Comparison of ENCODE assay signal across 8 cellular contexts in genomic region chr17:34980681-34981537, GRCh38. TPM values are rescaled to one million over a fixed set of nuclear protein-coding genes. Genes with fewer than 3 reads are reported as not detected.
DNase-seq lines count a peak whose midpoint lies in the region; ATAC-seq, FAIRE-seq and TF ChIP-seq lines count a peak whose summit lies in the region.

No MANE protein-coding gene starts in this region.

- DNase-seq in C1 segment of cervical spinal cord (lab: John Stamatoyannopoulos, UW) (peak in 11 of 14 donors; percentile 56 to 96 (median 68)), NCI-H524 (lab: John Stamatoyannopoulos, UW) (peak; percentile 43 to 62), H1 (ENCODE audit: low read depth in 1 of 2, low spot score in 2 of 2) (peak in 1 of 2 experiments; percentile 72)
- peak; percentile 81 for DNase-seq in activated CD4-positive, alpha-beta memory T cell treated with anti-CD3 and anti-CD28 coated beads, Interleukin-2, amount 10 ng/mL, durations not matched to agents 7 days and 5 days
- peak; percentile 40 for DNase-seq in stimulated activated CD8-positive, alpha-beta memory T cell treated with anti-CD3 and anti-CD28 coated beads, Interleukin-15, amount 100 ng/mL, for 24 hours (ENCODE audit: low read depth)

- no peaks in the 10 kb centered on the region for H3K27me3 Mint-ChIP-seq in activated CD4-positive, alpha-beta memory T cell treated with anti-CD3 and anti-CD28 coated beads, Interleukin-2, amount 10 ng/mL, durations not matched to agents 7 days and 5 days

- H3K56ac ChIP-seq in H1 (replicated peaks; ENCODE audit: insufficient read length, low read depth, low read length) = peak overlapping the region; percentile 56

- peak overlapping the region; percentile 51 for H4K91ac ChIP-seq in H1 (replicated peaks; ENCODE audit: insufficient read length, low read length)

- ATAC-seq in GM19035 (IDR thresholded peaks at IDR 0.05; ENCODE audit: unreplicated experiment) = peak; percentile 77
- peak; percentile 84 for ATAC-seq in HG03280 (IDR thresholded peaks at IDR 0.05; ENCODE audit: unreplicated experiment)

- H3K23ac ChIP-seq in H1 (ENCODE audit: insufficient read length) = no peak overlapping the region

- POLR2A ChIA-PET in activated CD4-positive, alpha-beta memory T cell treated with anti-CD3 and anti-CD28 coated beads, Interleukin-2, amount 10 ng/mL, durations not matched to agents 7 days and 5 days (lab: Charles Lee) = interaction anchor here (0.6 to 5.2 kb wide), 28 partner anchors 9 to 556 kb away, joined by 3 to 33 read pairs (median 5); partner anchors contain the start of genes CCT6B, RAD51D, RFFL and ZNF830
- POLR2A ChIA-PET in H1 (lab: Charles Lee; ENCODE audit: partially characterized antibody) = interaction anchor here (0.6 to 4.9 kb wide), 25 partner anchors 11 to 376 kb away, joined by 3 to 44 read pairs (median 6); partner anchors contain the start of genes CCT6B, FNDC8, RAD51D and RFFL

- H2AFZ ChIP-seq in H1 (ENCODE audit: low read length) = no peak overlapping the region

- H3K4me3 ChIP-seq in H1 (ENCODE audit: extremely low read depth in 1 of 4, insufficient read depth in 2 of 4, low read depth in 3 of 4, low read length in 4 of 4) (peak overlapping the region; percentile 72 to 98 (median 76)), mesodermal cell (ENCODE audit: extremely low read depth, insufficient read depth, low read length, poor library complexity, severe bottlenecking) (peak overlapping the region; percentile 84)

- H3K18ac ChIP-seq in H1 (ENCODE audit: extremely low read depth, low read length) = no peak overlapping the region

- no peak; a peak in 1 of 4 replicates for TF ChIP-seq RAD21 in H1 (IDR thresholded peaks at IDR 0.05 in 1 of 2, conservative IDR thresholded peaks at IDR 0.05 in 1 of 2; ENCODE audit: low read depth in 2 of 2, low read length in 2 of 2)

- H3K23me2 ChIP-seq in H1 (ENCODE audit: low read depth, low read length) = no peaks in the 10 kb centered on the region; the same call in 1 of the 2 replicates

- peak overlapping the region; percentile 94 for H4K8ac ChIP-seq in H1 (ENCODE audit: extremely low read depth, insufficient read depth, low read length)

- no peak overlapping the region for H2AK5ac ChIP-seq in H1 (ENCODE audit: low read depth, low read length)

- H3K4ac ChIP-seq in H1 (replicated peaks; ENCODE audit: insufficient read length, low read depth, low read length) = no peak overlapping the region

- no peak overlapping the region for H2BK12ac ChIP-seq in H1 (ENCODE audit: low read depth, low read length)

- 2% methylated on average over 43 of the region's 69 CpGs; no CpG with 5 or more reads in 1 of the 2 experiments for WGBS in H1 (ENCODE audit: extremely low coverage in 1 of 2, insufficient coverage in 1 of 2, insufficient read length in 1 of 2, insufficient replicate concordance in 2 of 2, low coverage in 1 of 2, low lambda C conversion rate in 2 of 2, missing lambda C conversion rate in 1 of 2), 2 experiments
- 0 to 1% methylated on average over 33 to 59 of the region's 69 CpGs for WGBS in mesodermal cell (ENCODE audit: insufficient coverage in 2 of 2), 2 experiments

- H2BK15ac ChIP-seq in H1 (ENCODE audit: low read length) = no peak overlapping the region

- H3K9me3 ChIP-seq in H1 (ENCODE audit: insufficient read depth in 2 of 2, low read depth in 1 of 2, low read length in 1 of 2) (no peaks in the 10 kb centered on the region), mesodermal cell (ENCODE audit: control insufficient read depth, low read length) (no peaks in the 10 kb centered on the region)

- H3K4me2 ChIP-seq in H1 (ENCODE audit: insufficient read depth in 1 of 2, low read depth in 2 of 2, low read length in 2 of 2) = peak overlapping the region; percentile 67 to 90

- TF ChIP-seq EP300 in H1 (IDR thresholded peaks at IDR 0.05; ENCODE audit: borderline replicate concordance in 1 of 2, low read depth in 2 of 2, low read length in 2 of 2) = no peak

- peak; percentile 45 to 80 for TF ChIP-seq POLR2A in H1 (IDR thresholded peaks at IDR 0.05; ENCODE audit: control extremely low read depth in 1 of 2, low read depth in 2 of 2, low read length in 2 of 2)

- peaks cover 54% of the 10 kb centered on the region for H3K4me1 Mint-ChIP-seq in activated CD4-positive, alpha-beta memory T cell treated with anti-CD3 and anti-CD28 coated beads, Interleukin-2, amount 10 ng/mL, durations not matched to agents 7 days and 5 days

- H3K36me3 Mint-ChIP-seq in activated CD4-positive, alpha-beta memory T cell treated with anti-CD3 and anti-CD28 coated beads, Interleukin-2, amount 10 ng/mL, durations not matched to agents 7 days and 5 days (ENCODE audit: low read depth) = peaks cover 4% of the 10 kb centered on the region

- peaks cover 3 to 48% of the 10 kb centered on the region in 2 experiments for H3K79me2 ChIP-seq in H1 (ENCODE audit: control insufficient read depth in 1 of 2, insufficient read depth in 2 of 2, low read length in 2 of 2)

- peak; percentile 19 to 26 (median 24); a peak in 3 of 4 replicates for TF ChIP-seq CTCF in H1 (IDR thresholded peaks at IDR 0.05; ENCODE audit: control extremely low read depth in 1 of 3, insufficient read depth in 1 of 3, low read depth in 1 of 3, low read length in 3 of 3)

- H3K79me1 ChIP-seq in H1 (ENCODE audit: low read depth, low read length) = peaks cover 5% of the 10 kb centered on the region; the same call in 1 of the 2 replicates

- H4K20me1 ChIP-seq in H1 (replicated peaks in 1 of 2; ENCODE audit: control insufficient read depth in 1 of 2, insufficient read depth in 2 of 2, low read length in 2 of 2) = peaks cover 1 to 2% of the 10 kb centered on the region in 2 experiments

- H3K27ac ChIP-seq in H1 (ENCODE audit: low read depth, low read length) (peak overlapping the region; percentile 91), mesodermal cell (ENCODE audit: low read depth, low read length, severe bottlenecking) (peak overlapping the region; percentile 98)

- FAIRE-seq in H1 (lab: Jason Lieb, UNC) = peak; percentile 36

- H3K4me3 Mint-ChIP-seq in activated CD4-positive, alpha-beta memory T cell treated with anti-CD3 and anti-CD28 coated beads, Interleukin-2, amount 10 ng/mL, durations not matched to agents 7 days and 5 days = peak overlapping the region; percentile 79

- H3K9me3 Mint-ChIP-seq in activated CD4-positive, alpha-beta memory T cell treated with anti-CD3 and anti-CD28 coated beads, Interleukin-2, amount 10 ng/mL, durations not matched to agents 7 days and 5 days = no peaks in the 10 kb centered on the region

- H4K5ac ChIP-seq in H1 (ENCODE audit: insufficient read length, low read depth, low read length) = peak overlapping the region; percentile 90

- CTCF ChIA-PET in activated CD4-positive, alpha-beta memory T cell treated with anti-CD3 and anti-CD28 coated beads, Interleukin-2, amount 10 ng/mL, durations not matched to agents 7 days and 5 days (lab: Charles Lee) = interaction anchor here (0.8 to 3.9 kb wide), 10 partner anchors 10 to 438 kb away, joined by 3 to 18 read pairs (median 4); partner anchors contain the start of genes CCT6B, RAD51D and ZNF830
- CTCF ChIA-PET in H1 (lab: Charles Lee; ENCODE audit: partially characterized antibody) = interaction anchor here (0.6 to 1.6 kb wide), 4 partner anchors 9 to 451 kb away, joined by 3 to 8 read pairs (median 4); partner anchors contain the start of gene RAD51D

- no peak overlapping the region for H2BK120ac ChIP-seq in H1 (replicated peaks; ENCODE audit: low read depth, low read length)

- 0 out of 2 replicates have a peak overlapping the region, but pooled peaks have one; percentile 57 for H2BK5ac ChIP-seq in H1 (ENCODE audit: low read depth, low read length)

- peak overlapping the region; percentile 57 to 98 (median 94) for H3K9ac ChIP-seq in H1 (replicated peaks in 1 of 4; ENCODE audit: extremely low read depth in 1 of 4, low read depth in 3 of 4, low read length in 3 of 4)

- peaks cover 0 to 6% (median 4%) of the 10 kb centered on the region in 4 experiments; a peak in 4 of 7 replicates for H3K4me1 ChIP-seq in H1 (replicated peaks in 1 of 4; ENCODE audit: control insufficient read depth in 3 of 4, insufficient read depth in 4 of 4, low read length in 3 of 4)
- no peaks in the 10 kb centered on the region for H3K4me1 ChIP-seq in mesodermal cell (ENCODE audit: control insufficient read depth, insufficient read depth, low read length, poor library complexity, severe bottlenecking)

- no peak overlapping the region for H2BK20ac ChIP-seq in H1 (ENCODE audit: low read length)

- peak overlapping the region; percentile 93 for H3K27ac Mint-ChIP-seq in activated CD4-positive, alpha-beta memory T cell treated with anti-CD3 and anti-CD28 coated beads, Interleukin-2, amount 10 ng/mL, durations not matched to agents 7 days and 5 days

- no peak overlapping the region for H3K14ac ChIP-seq in H1 (ENCODE audit: insufficient read length)

- H3K36me3 ChIP-seq in H1 (ENCODE audit: control insufficient read depth in 2 of 4, insufficient read depth in 4 of 4, low read length in 3 of 4) (peaks cover 0 to 25% (median 6%) of the 10 kb centered on the region in 4 experiments; a peak in 6 of 8 replicates), mesodermal cell (ENCODE audit: control insufficient read depth, insufficient read depth, low read length) (peaks cover 30% of the 10 kb centered on the region)

- no peaks in the 10 kb centered on the region for H3K27me3 ChIP-seq in H1 (replicated peaks in 1 of 4; ENCODE audit: control insufficient read depth in 3 of 4, extremely low read depth in 1 of 4, insufficient read depth in 3 of 4, low read length in 3 of 4)

RNA-seq across cellular contexts. Expression of gene LIG3, which starts 0.6 kb away (rescaled TPM):
- 10 to 100 TPM; 35.0 to 38.3 TPM for total RNA-seq in activated CD4-positive, alpha-beta memory T cell treated with anti-CD3 and anti-CD28 coated beads, Interleukin-2, amount 10 ng/mL, durations not matched to agents 7 days and 5 days
- total RNA-seq in H1 (2021; fragmentation: NEBNext Ultra II Directional; extraction: Animal tissue kit (Norgen Biotek cat#: 25700)) = 89.3 and 95.1 TPM in 2 replicates
- 63.6 and 76.5 TPM in 2 replicates for polyA plus RNA-seq in H1 (2011; rRNA removed)
- 92.8 TPM for polyA plus RNA-seq in H1 (2011; cell fraction: cytosol; rRNA removed)
- 145 TPM for polyA plus RNA-seq in H1 (2011; cell fraction: nucleus; rRNA removed)
- 59.8 to 76.1 TPM (median 62.4 TPM) in 4 replicates for polyA plus RNA-seq in H1 (2012, experiment 1 of 2)
- polyA plus RNA-seq in H1 (2012, experiment 2 of 2) = 16.4 TPM
- 35.6 TPM for polyA plus RNA-seq in H1 (2013, experiment 1 of 2)
- 31.5 TPM for polyA plus RNA-seq in H1 (2013, experiment 2 of 2)
- 280 and 290 TPM in 2 replicates for polyA minus RNA-seq in H1 (2011; rRNA and poly(A)+ RNA removed)
- 123 TPM for polyA minus RNA-seq in H1 (2011; cell fraction: cytosol; rRNA and poly(A)+ RNA removed)
- polyA minus RNA-seq in H1 (2011; cell fraction: nucleus; rRNA and poly(A)+ RNA removed) = 185 TPM
- 39.5 TPM for polyA plus RNA-seq in mesodermal cell (2013, experiment 1 of 2)
- polyA plus RNA-seq in mesodermal cell (2013, experiment 2 of 2) = 27.2 TPM

RNA-seq across cellular contexts. Expression of gene ZNF830, which starts 19.6 kb away (rescaled TPM):
- total RNA-seq in activated CD4-positive, alpha-beta memory T cell treated with anti-CD3 and anti-CD28 coated beads, Interleukin-2, amount 10 ng/mL, durations not matched to agents 7 days and 5 days = 10 to 100 TPM; 25.2 to 25.4 TPM
- 18.5 and 19.9 TPM in 2 replicates for total RNA-seq in H1 (2021; fragmentation: NEBNext Ultra II Directional; extraction: Animal tissue kit (Norgen Biotek cat#: 25700))
- polyA plus RNA-seq in H1 (2011; rRNA removed) = 3.9 and 4.2 TPM in 2 replicates
- 9.5 TPM for polyA plus RNA-seq in H1 (2011; cell fraction: cytosol; rRNA removed)
- 4.5 TPM for polyA plus RNA-seq in H1 (2011; cell fraction: nucleus; rRNA removed)
- 10.8 to 11.4 TPM (median 11.2 TPM) in 4 replicates for polyA plus RNA-seq in H1 (2012, experiment 1 of 2)
- polyA plus RNA-seq in H1 (2012, experiment 2 of 2) = 2.3 TPM
- polyA plus RNA-seq in H1 (2013, experiment 1 of 2) = 11.0 TPM
- polyA plus RNA-seq in H1 (2013, experiment 2 of 2) = 10.9 TPM
- polyA minus RNA-seq in H1 (2011; rRNA and poly(A)+ RNA removed) = 3.4 and 4.3 TPM in 2 replicates
- polyA minus RNA-seq in H1 (2011; cell fraction: cytosol; rRNA and poly(A)+ RNA removed) = 4.0 TPM
- 11.9 TPM for polyA minus RNA-seq in H1 (2011; cell fraction: nucleus; rRNA and poly(A)+ RNA removed)
- polyA plus RNA-seq in mesodermal cell (2013, experiment 1 of 2) = 9.5 TPM
- 9.6 TPM for polyA plus RNA-seq in mesodermal cell (2013, experiment 2 of 2)

RNA-seq across cellular contexts. Expression of gene CCT6B, which starts 19.6 kb away (rescaled TPM):
- total RNA-seq in activated CD4-positive, alpha-beta memory T cell treated with anti-CD3 and anti-CD28 coated beads, Interleukin-2, amount 10 ng/mL, durations not matched to agents 7 days and 5 days = 1 to 10 TPM; 1.5 to 1.9 TPM
- 0.48 and 1.3 TPM in 2 replicates for total RNA-seq in H1 (2021; fragmentation: NEBNext Ultra II Directional; extraction: Animal tissue kit (Norgen Biotek cat#: 25700))
- 0.53 and 0.67 TPM in 2 replicates for polyA plus RNA-seq in H1 (2011; rRNA removed)
- polyA plus RNA-seq in H1 (2011; cell fraction: cytosol; rRNA removed) = 0.97 TPM
- polyA plus RNA-seq in H1 (2011; cell fraction: nucleus; rRNA removed) = 0.54 TPM
- 0.30 to 1.2 TPM (median 0.86 TPM) in 4 replicates for polyA plus RNA-seq in H1 (2012, experiment 1 of 2)
- polyA plus RNA-seq in H1 (2012, experiment 2 of 2) = 0.14 TPM
- 1.1 TPM for polyA plus RNA-seq in H1 (2013, experiment 1 of 2)
- polyA plus RNA-seq in H1 (2013, experiment 2 of 2) = 1.1 TPM
- polyA minus RNA-seq in H1 (2011; rRNA and poly(A)+ RNA removed) = 0.16 and 0.59 TPM in 2 replicates
- 2.4 TPM for polyA minus RNA-seq in H1 (2011; cell fraction: cytosol; rRNA and poly(A)+ RNA removed)
- polyA minus RNA-seq in H1 (2011; cell fraction: nucleus; rRNA and poly(A)+ RNA removed) = 0.80 TPM
- polyA plus RNA-seq in mesodermal cell (2013, experiment 1 of 2) = 1.0 TPM
- polyA plus RNA-seq in mesodermal cell (2013, experiment 2 of 2) = 1.8 TPM
